ENCODE assay signal across 1 cellular context in the genomic region with DNA sequence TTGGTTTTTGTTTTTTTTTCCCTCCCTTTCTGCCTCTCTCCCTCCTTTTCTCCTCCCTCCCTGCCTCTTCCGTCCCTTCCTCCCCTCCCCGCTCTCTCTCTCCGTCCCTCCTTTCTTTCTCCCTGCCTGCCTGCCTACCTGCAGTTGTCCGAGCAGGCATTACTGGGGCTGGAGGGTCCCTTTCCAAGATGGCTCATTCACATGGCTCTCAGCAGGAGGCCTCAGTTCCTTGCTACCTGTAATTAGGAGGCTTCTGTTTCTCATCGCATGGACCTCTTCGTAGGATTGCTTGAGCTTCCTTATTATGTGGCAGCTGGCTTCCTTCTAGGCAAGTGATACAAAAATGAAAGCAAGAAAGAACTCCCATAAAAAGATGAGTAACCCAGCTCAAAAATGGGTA.
TF ChIP-seq lines count a peak whose summit lies in the region.

No MANE protein-coding gene starts in this region.

TF ChIP-seq in GM23338, 12 proteins besides CTCF, POLR2A, EP300 and RAD21:
- TF ChIP-seq, protein P1, sequence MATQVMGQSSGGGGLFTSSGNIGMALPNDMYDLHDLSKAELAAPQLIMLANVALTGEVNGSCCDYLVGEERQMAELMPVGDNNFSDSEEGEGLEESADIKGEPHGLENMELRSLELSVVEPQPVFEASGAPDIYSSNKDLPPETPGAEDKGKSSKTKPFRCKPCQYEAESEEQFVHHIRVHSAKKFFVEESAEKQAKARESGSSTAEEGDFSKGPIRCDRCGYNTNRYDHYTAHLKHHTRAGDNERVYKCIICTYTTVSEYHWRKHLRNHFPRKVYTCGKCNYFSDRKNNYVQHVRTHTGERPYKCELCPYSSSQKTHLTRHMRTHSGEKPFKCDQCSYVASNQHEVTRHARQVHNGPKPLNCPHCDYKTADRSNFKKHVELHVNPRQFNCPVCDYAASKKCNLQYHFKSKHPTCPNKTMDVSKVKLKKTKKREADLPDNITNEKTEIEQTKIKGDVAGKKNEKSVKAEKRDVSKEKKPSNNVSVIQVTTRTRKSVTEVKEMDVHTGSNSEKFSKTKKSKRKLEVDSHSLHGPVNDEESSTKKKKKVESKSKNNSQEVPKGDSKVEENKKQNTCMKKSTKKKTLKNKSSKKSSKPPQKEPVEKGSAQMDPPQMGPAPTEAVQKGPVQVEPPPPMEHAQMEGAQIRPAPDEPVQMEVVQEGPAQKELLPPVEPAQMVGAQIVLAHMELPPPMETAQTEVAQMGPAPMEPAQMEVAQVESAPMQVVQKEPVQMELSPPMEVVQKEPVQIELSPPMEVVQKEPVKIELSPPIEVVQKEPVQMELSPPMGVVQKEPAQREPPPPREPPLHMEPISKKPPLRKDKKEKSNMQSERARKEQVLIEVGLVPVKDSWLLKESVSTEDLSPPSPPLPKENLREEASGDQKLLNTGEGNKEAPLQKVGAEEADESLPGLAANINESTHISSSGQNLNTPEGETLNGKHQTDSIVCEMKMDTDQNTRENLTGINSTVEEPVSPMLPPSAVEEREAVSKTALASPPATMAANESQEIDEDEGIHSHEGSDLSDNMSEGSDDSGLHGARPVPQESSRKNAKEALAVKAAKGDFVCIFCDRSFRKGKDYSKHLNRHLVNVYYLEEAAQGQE (IDR thresholded peaks at IDR 0.05; ENCODE audit: unreplicated experiment), result no peak
- no peak for TF ChIP-seq EZH2 (IDR thresholded peaks at IDR 0.05; ENCODE audit: low read depth, unreplicated experiment)
- TF ChIP-seq JUNB (IDR thresholded peaks at IDR 0.05; ENCODE audit: unreplicated experiment), result no peak
- no peak for TF ChIP-seq EZH2phosphoT487 (IDR thresholded peaks at IDR 0.05; ENCODE audit: unreplicated experiment)
- no peak for TF ChIP-seq POLR2AphosphoS5 (IDR thresholded peaks at IDR 0.05; ENCODE audit: low read depth)
- TF ChIP-seq ZNF331 (CRISPR knock-in tag; IDR thresholded peaks at IDR 0.05; ENCODE audit: low read depth), result no peak
- no peak for TF ChIP-seq STAT1 (IDR thresholded peaks at IDR 0.05; ENCODE audit: unreplicated experiment)
- no peak for TF ChIP-seq ZNF114 (CRISPR knock-in tag; IDR thresholded peaks at IDR 0.05)
- no peak for TF ChIP-seq ZNF462 (CRISPR knock-in tag; IDR thresholded peaks at IDR 0.05)
- TF ChIP-seq NANOG (IDR thresholded peaks at IDR 0.05; ENCODE audit: borderline replicate concordance), result no peak
- no peak for TF ChIP-seq CREB1 (CRISPR knock-in tag; IDR thresholded peaks at IDR 0.05; ENCODE audit: low read depth)
- no peak for TF ChIP-seq ETS1 (IDR thresholded peaks at IDR 0.05)
